Comparison of ENCODE assay signal across 8 cellular contexts in genomic region chr5:150700298-150700599, GRCh38. TPM values are rescaled to one million over a fixed set of nuclear protein-coding genes. Genes with fewer than 3 reads are reported as not detected.
A peak's percentile ranks its signal among the peaks of the same experiment; 100 is the strongest.
DNase-seq lines count a peak whose midpoint lies in the region; ATAC-seq, FAIRE-seq and TF ChIP-seq lines count a peak whose summit lies in the region.

No MANE protein-coding gene starts in this region.

- H3K27ac ChIP-seq in CD4-positive, CD25-positive, alpha-beta regulatory T cell (ENCODE audit: insufficient read depth, low read length, poor library complexity, severe bottlenecking), result peak overlapping the region; percentile 97
- peak overlapping the region; percentile 90 for H3K27ac ChIP-seq in K562 (ENCODE audit: extremely low read depth, low read depth, low read length)

- H3K4me3 Mint-ChIP-seq in CD4-positive, CD25-positive, alpha-beta regulatory T cell, result no peak overlapping the region
- no peak overlapping the region for H3K4me3 Mint-ChIP-seq in stimulated activated memory B cell treated with anti-CD40 and anti-IgM and Interleukin-4, amounts not matched to agents 10 μg/mL and 1 μg/mL and 100 μg/mL, for 72 hours

- BruUV-seq in K562 (replicated peaks; lab: Mats Ljungman, UMichigan), result no TSS peak

- no peaks in the 10 kb centered on the region for H3K27me3 Mint-ChIP-seq in CD4-positive, CD25-positive, alpha-beta regulatory T cell
- H3K27me3 Mint-ChIP-seq in stimulated activated memory B cell treated with anti-CD40 and anti-IgM and Interleukin-4, amounts not matched to agents 10 μg/mL and 1 μg/mL and 100 μg/mL, for 72 hours, result no peaks in the 10 kb centered on the region

- intact Hi-C loops in K562 (cut with micrococcal nuclease), result loop anchor here (2.0 to 5.0 kb wide), 2 partner anchors 57 to 79 kb away; partner anchors contain the start of genes DCTN4 and SMIM3

- POLR2A ChIA-PET in K562 (lab: Yijun Ruan, JAX), result interaction anchor here (0.6 to 2.2 kb wide), 10 partner anchors 9 to 124 kb away, joined by 3 to 18 read pairs (median 4); no protein-coding TSS in a partner anchor

- in situ Hi-C loops in K562 (cut with MboI), result no loop called here

- H3K9ac ChIP-seq in K562 (ENCODE audit: insufficient read depth in 1 of 2, low read depth in 2 of 2, low read length in 2 of 2) (peak overlapping the region; percentile 93 to 98), mucosa of stomach (ENCODE audit: low read length) (peak overlapping the region; percentile 98)

- under 1% methylated on average over 11 of the region's 12 CpGs for WGBS in K562 (ENCODE audit: insufficient coverage, low coverage, missing lambda C conversion rate)

- H3K4me2 ChIP-seq in K562 (ENCODE audit: insufficient read depth, low read length), result peak overlapping the region; percentile 91

- TF ChIP-seq RAD21 in K562 (CRISPR knock-in tag; conservative IDR thresholded peaks at IDR 0.05 in 1 of 2, IDR thresholded peaks at IDR 0.05 in 1 of 2), result no peak

- no peaks in the 10 kb centered on the region for H3K9me1 ChIP-seq in K562 (ENCODE audit: control insufficient read depth, insufficient read depth, low read length)

- H3K79me2 ChIP-seq in K562 (ENCODE audit: control insufficient read depth, insufficient read depth, low read length), result peaks cover 24% of the 10 kb centered on the region

- no peak overlapping the region for H3K27ac Mint-ChIP-seq in CD4-positive, CD25-positive, alpha-beta regulatory T cell
- no peak overlapping the region for H3K27ac Mint-ChIP-seq in stimulated activated memory B cell treated with anti-CD40 and anti-IgM and Interleukin-4, amounts not matched to agents 10 μg/mL and 1 μg/mL and 100 μg/mL, for 72 hours

- DNase-seq in CD4-positive, CD25-positive, alpha-beta regulatory T cell, result no peak
- no peak for DNase-seq in K562 (ENCODE audit: extremely low read depth in 1 of 4, low spot score in 3 of 4)
- DNase-seq in LoVo (ENCODE audit: low spot score), result no peak
- no peak for DNase-seq in NCI-H446 treated with DMSO at 0.1 percent for 48 hours (lab: John Stamatoyannopoulos, UW)

- no peaks in the 10 kb centered on the region for H3K9me3 ChIP-seq in CD4-positive, CD25-positive, alpha-beta regulatory T cell (ENCODE audit: control insufficient read depth in 2 of 2, low read length in 2 of 2)
- no peaks in the 10 kb centered on the region for H3K9me3 ChIP-seq in K562 (replicated peaks; ENCODE audit: control insufficient read depth, insufficient read depth, low read depth, low read length)
- no peaks in the 10 kb centered on the region for H3K9me3 ChIP-seq in mucosa of stomach (ENCODE audit: control insufficient read depth, low read length)

- peaks cover 0 to 7% (median 3%) of the 10 kb centered on the region in 4 donors for H3K4me1 Mint-ChIP-seq in CD4-positive, CD25-positive, alpha-beta regulatory T cell
- H3K4me1 Mint-ChIP-seq in stimulated activated memory B cell treated with anti-CD40 and anti-IgM and Interleukin-4, amounts not matched to agents 10 μg/mL and 1 μg/mL and 100 μg/mL, for 72 hours, result peaks cover 5% of the 10 kb centered on the region

- TF ChIP-seq EP300 in K562 (IDR thresholded peaks at IDR 0.05; ENCODE audit: low read length), result no peak

- H4K20me1 ChIP-seq in K562 (replicated peaks; ENCODE audit: control insufficient read depth, insufficient read depth, low read length), result no peaks in the 10 kb centered on the region

- peak overlapping the region; percentile 100 for H3K4me3 ChIP-seq in CD4-positive, CD25-positive, alpha-beta regulatory T cell (ENCODE audit: low read depth, low read length)
- H3K4me3 ChIP-seq in K562 (peak overlapping the region; percentile 87), mucosa of stomach (ENCODE audit: low read length) (peak overlapping the region; percentile 98)

- no peak for ATAC-seq in CD4-positive, CD25-positive, alpha-beta regulatory T cell (ENCODE audit: low read depth in 2 of 2)
- peak; percentile 15 for ATAC-seq in HG02938 (IDR thresholded peaks at IDR 0.05; ENCODE audit: unreplicated experiment)
- ATAC-seq in K562, result peak; percentile 1; the same call in 1 of the 3 replicates
- ATAC-seq in stimulated activated memory B cell treated with anti-CD40 and anti-IgM and Interleukin-4, amounts not matched to agents 10 μg/mL and 1 μg/mL and 100 μg/mL, for 72 hours, result no peak
- no peak for ATAC-seq in HG02588 (IDR thresholded peaks at IDR 0.05; ENCODE audit: unreplicated experiment)

- H3K9me3 Mint-ChIP-seq in CD4-positive, CD25-positive, alpha-beta regulatory T cell, result no peaks in the 10 kb centered on the region
- no peaks in the 10 kb centered on the region for H3K9me3 Mint-ChIP-seq in stimulated activated memory B cell treated with anti-CD40 and anti-IgM and Interleukin-4, amounts not matched to agents 10 μg/mL and 1 μg/mL and 100 μg/mL, for 72 hours

- H3K36me3 Mint-ChIP-seq in CD4-positive, CD25-positive, alpha-beta regulatory T cell, result peaks cover 23% of the 10 kb centered on the region
- H3K36me3 Mint-ChIP-seq in stimulated activated memory B cell treated with anti-CD40 and anti-IgM and Interleukin-4, amounts not matched to agents 10 μg/mL and 1 μg/mL and 100 μg/mL, for 72 hours, result peaks cover 19% of the 10 kb centered on the region

- H3K4me1 ChIP-seq in CD4-positive, CD25-positive, alpha-beta regulatory T cell (ENCODE audit: control insufficient read depth, insufficient read depth, low read length, poor library complexity, severe bottlenecking), result peaks cover 22% of the 10 kb centered on the region
- H3K4me1 ChIP-seq in K562 (replicated peaks in 1 of 2; ENCODE audit: control insufficient read depth in 2 of 2, insufficient read depth in 2 of 2, low read length in 2 of 2) (peaks cover 0 to 20% of the 10 kb centered on the region in 2 experiments; a peak in 3 of 5 replicates), mucosa of stomach (ENCODE audit: control insufficient read depth, insufficient read depth, low read length) (peaks cover 6% of the 10 kb centered on the region)

- H2AFZ ChIP-seq in K562 (ENCODE audit: low read depth, low read length), result peak overlapping the region; percentile 97

- no peak for TF ChIP-seq CTCF in K562 (IDR thresholded peaks at IDR 0.05 in 2 of 3, conservative IDR thresholded peaks at IDR 0.05 in 1 of 3; ENCODE audit: insufficient read depth in 2 of 3, low read depth in 1 of 3, low read length in 3 of 3)

- H3K27me3 ChIP-seq in CD4-positive, CD25-positive, alpha-beta regulatory T cell (ENCODE audit: control insufficient read depth, insufficient read depth, low read length), result no peaks in the 10 kb centered on the region
- no peaks in the 10 kb centered on the region for H3K27me3 ChIP-seq in K562 (ENCODE audit: control insufficient read depth in 2 of 2, insufficient read depth in 2 of 2, low read length in 2 of 2)
- H3K27me3 ChIP-seq in mucosa of stomach (ENCODE audit: control insufficient read depth, insufficient read depth, low read length), result no peaks in the 10 kb centered on the region

- no peak for TF ChIP-seq POLR2A in K562 (conservative IDR thresholded peaks at IDR 0.05)

- CTCF ChIA-PET in K562 (lab: Yijun Ruan, JAX; ENCODE audit: low intra/inter-chr PET ratio), result interaction anchor here (1.2 to 2.0 kb wide), 2 partner anchors 147 to 303 kb away, joined by 3 to 6 read pairs; no protein-coding TSS in a partner anchor

- peaks cover 37% of the 10 kb centered on the region for H3K36me3 ChIP-seq in CD4-positive, CD25-positive, alpha-beta regulatory T cell (ENCODE audit: control insufficient read depth, insufficient read depth, low read length)
- H3K36me3 ChIP-seq in K562 (ENCODE audit: control insufficient read depth, insufficient read depth, low read length) (peaks cover 45% of the 10 kb centered on the region), mucosa of stomach (ENCODE audit: control insufficient read depth, insufficient read depth, low read length) (peaks cover 3% of the 10 kb centered on the region)

- no peak for FAIRE-seq in K562 (lab: Jason Lieb, UNC)

RNA-seq across cellular contexts. Expression of gene RBM22, which starts 0.6 kb away (rescaled TPM):
- 109 TPM for total RNA-seq in CD4-positive, CD25-positive, alpha-beta regulatory T cell
- 10 to 100 TPM; 67.9 to 86.2 (median 70.3) TPM for polyA plus RNA-seq in CD4-positive, CD25-positive, alpha-beta regulatory T cell
- 88.0 and 96.4 TPM in 2 replicates for total RNA-seq in K562 (2011; cell fraction: chromatin; rRNA removed; ENCODE audit: low replicate concordance)
- 58.2 and 60.2 TPM in 2 replicates for total RNA-seq in K562 (2011; cell fraction: nucleolus; rRNA removed)
- 61.2 and 66.5 TPM in 2 replicates for total RNA-seq in K562 (2011; cell fraction: nucleoplasm; rRNA removed)
- total RNA-seq in K562 (2014; rRNA removed) (31.3 and 41.6 TPM in 2 replicates), K562 (2014; rRNA removed; fragmentation: Illumina TruSeq; extraction: Trizol) (43.7 and 46.8 TPM in 2 replicates), K562 (2015; rRNA removed; fragmentation: Illumina TruSeq; extraction: Trizol) (44.8 and 45.1 TPM in 2 replicates), K562 (2021) (51.3 and 53.5 TPM in 2 replicates)
- polyA plus RNA-seq in K562 (2011; rRNA removed) (69.9 and 77.7 TPM in 2 replicates), K562 (2014; fragmentation: Illumina TruSeq; extraction: Trizol) (73.9 and 82.2 TPM in 2 replicates), K562 (2014; fragmentation: Nextera tagmentation; extraction: Ambion mirVana) (10 to 100 TPM; 33.6 to 65.3 TPM), K562 (2014; rRNA removed) (37.1 and 38.3 TPM in 2 replicates)
- polyA plus RNA-seq in K562 (2011; cell fraction: cytosol; rRNA removed), result 24.7 and 43.4 TPM in 2 replicates
- polyA plus RNA-seq in K562 (2011; cell fraction: nucleus; rRNA removed), result 77.9 and 106 TPM in 2 replicates
- polyA plus RNA-seq in K562 (2012), result 46.4 and 48.3 TPM in 2 replicates
- 46.0 and 55.8 TPM in 2 replicates for polyA minus RNA-seq in K562 (2011; rRNA and poly(A)+ RNA removed)
- polyA minus RNA-seq in K562 (2011; cell fraction: cytosol; rRNA and poly(A)+ RNA removed), result 23.2 and 30.1 TPM in 2 replicates
- polyA minus RNA-seq in K562 (2011; cell fraction: nucleus; rRNA and poly(A)+ RNA removed), result 30.6 and 46.1 TPM in 2 replicates

RNA-seq across cellular contexts. Expression of gene MYOZ3, which starts 39.2 kb away (rescaled TPM):
- not detected for total RNA-seq in CD4-positive, CD25-positive, alpha-beta regulatory T cell
- polyA plus RNA-seq in CD4-positive, CD25-positive, alpha-beta regulatory T cell, result under 1 TPM in 2 of 4 donors, not detected in 2; 0.08 to 0.10 TPM
- not detected in 2 replicates for total RNA-seq in K562 (2011; cell fraction: chromatin; rRNA removed; ENCODE audit: low replicate concordance)
- total RNA-seq in K562 (2011; cell fraction: nucleolus; rRNA removed), result not detected in 2 replicates
- not detected in 2 replicates for total RNA-seq in K562 (2011; cell fraction: nucleoplasm; rRNA removed)
- total RNA-seq in K562 (2014; rRNA removed) (not detected in 2 replicates), K562 (2014; rRNA removed; fragmentation: Illumina TruSeq; extraction: Trizol) (not detected in 2 replicates), K562 (2015; rRNA removed; fragmentation: Illumina TruSeq; extraction: Trizol) (not detected in 2 replicates), K562 (2021) (not detected in 2 replicates)
- polyA plus RNA-seq in K562 (2011; rRNA removed) (not detected in 2 replicates), K562 (2014; fragmentation: Illumina TruSeq; extraction: Trizol) (not detected in 2 replicates), K562 (2014; fragmentation: Nextera tagmentation; extraction: Ambion mirVana) (not detected), K562 (2014; rRNA removed) (not detected in 2 replicates)
- 0.01 TPM in 1 of 2 replicates, not detected in the other for polyA plus RNA-seq in K562 (2011; cell fraction: cytosol; rRNA removed)
- polyA plus RNA-seq in K562 (2011; cell fraction: nucleus; rRNA removed), result not detected in 2 replicates
- polyA plus RNA-seq in K562 (2012), result not detected in 2 replicates
- not detected in 2 replicates for polyA minus RNA-seq in K562 (2011; rRNA and poly(A)+ RNA removed)
- polyA minus RNA-seq in K562 (2011; cell fraction: cytosol; rRNA and poly(A)+ RNA removed), result not detected in 2 replicates
- polyA minus RNA-seq in K562 (2011; cell fraction: nucleus; rRNA and poly(A)+ RNA removed), result not detected in 2 replicates

RNA-seq across cellular contexts. Expression of gene DCTN4, which starts 58.6 kb away (rescaled TPM):
- 85.8 TPM for total RNA-seq in CD4-positive, CD25-positive, alpha-beta regulatory T cell
- 10 to 100 TPM in 2 of 4 donors, 1 to 10 TPM in 2; 7.7 to 12.3 (median 9.5) TPM for polyA plus RNA-seq in CD4-positive, CD25-positive, alpha-beta regulatory T cell
- 64.1 and 143 TPM in 2 replicates for total RNA-seq in K562 (2011; cell fraction: chromatin; rRNA removed; ENCODE audit: low replicate concordance)
- 28.9 and 49.2 TPM in 2 replicates for total RNA-seq in K562 (2011; cell fraction: nucleolus; rRNA removed)
- total RNA-seq in K562 (2011; cell fraction: nucleoplasm; rRNA removed), result 56.8 and 84.8 TPM in 2 replicates
- total RNA-seq in K562 (2014; rRNA removed), result 34.5 and 35.2 TPM in 2 replicates
- 51.0 and 56.8 TPM in 2 replicates for total RNA-seq in K562 (2014; rRNA removed; fragmentation: Illumina TruSeq; extraction: Trizol)
- total RNA-seq in K562 (2015; rRNA removed; fragmentation: Illumina TruSeq; extraction: Trizol), result 45.4 and 49.9 TPM in 2 replicates
- total RNA-seq in K562 (2021), result 57.0 and 64.8 TPM in 2 replicates
- 56.8 and 75.0 TPM in 2 replicates for polyA plus RNA-seq in K562 (2011; rRNA removed)
- 30.5 and 54.8 TPM in 2 replicates for polyA plus RNA-seq in K562 (2011; cell fraction: cytosol; rRNA removed)
- 48.6 and 85.0 TPM in 2 replicates for polyA plus RNA-seq in K562 (2011; cell fraction: nucleus; rRNA removed)
- 40.1 and 49.3 TPM in 2 replicates for polyA plus RNA-seq in K562 (2012)
- 57.0 and 64.9 TPM in 2 replicates for polyA plus RNA-seq in K562 (2014; fragmentation: Illumina TruSeq; extraction: Trizol)
- 10 to 100 TPM; 20.4 to 29.6 TPM for polyA plus RNA-seq in K562 (2014; fragmentation: Nextera tagmentation; extraction: Ambion mirVana)
- polyA plus RNA-seq in K562 (2014; rRNA removed), result 36.5 and 39.1 TPM in 2 replicates
- polyA minus RNA-seq in K562 (2011; rRNA and poly(A)+ RNA removed), result 78.1 and 119 TPM in 2 replicates
- polyA minus RNA-seq in K562 (2011; cell fraction: cytosol; rRNA and poly(A)+ RNA removed), result 39.0 and 51.9 TPM in 2 replicates
- polyA minus RNA-seq in K562 (2011; cell fraction: nucleus; rRNA and poly(A)+ RNA removed), result 36.8 and 62.8 TPM in 2 replicates

RNA-seq across cellular contexts. Expression of gene SYNPO, which starts 59.8 kb away (rescaled TPM):
- 0.07 TPM for total RNA-seq in CD4-positive, CD25-positive, alpha-beta regulatory T cell
- polyA plus RNA-seq in CD4-positive, CD25-positive, alpha-beta regulatory T cell, result not detected
- total RNA-seq in K562 (2011; cell fraction: chromatin; rRNA removed; ENCODE audit: low replicate concordance), result 0.09 and 0.19 TPM in 2 replicates
- 0.13 and 0.17 TPM in 2 replicates for total RNA-seq in K562 (2011; cell fraction: nucleolus; rRNA removed)
- 0.23 and 0.29 TPM in 2 replicates for total RNA-seq in K562 (2011; cell fraction: nucleoplasm; rRNA removed)
- 0.04 TPM in 1 of 2 replicates, not detected in the other for total RNA-seq in K562 (2014; rRNA removed)
- total RNA-seq in K562 (2014; rRNA removed; fragmentation: Illumina TruSeq; extraction: Trizol), result not detected in 2 replicates
- not detected in 2 replicates for total RNA-seq in K562 (2015; rRNA removed; fragmentation: Illumina TruSeq; extraction: Trizol)
- total RNA-seq in K562 (2021), result 0.31 and 0.36 TPM in 2 replicates
- 0.03 and 0.05 TPM in 2 replicates for polyA plus RNA-seq in K562 (2011; rRNA removed)
- polyA plus RNA-seq in K562 (2011; cell fraction: cytosol; rRNA removed), result 0.31 and 0.44 TPM in 2 replicates
- 0.04 and 0.09 TPM in 2 replicates for polyA plus RNA-seq in K562 (2011; cell fraction: nucleus; rRNA removed)
- 0.12 and 0.17 TPM in 2 replicates for polyA plus RNA-seq in K562 (2012)
- polyA plus RNA-seq in K562 (2014; fragmentation: Illumina TruSeq; extraction: Trizol), result 0.03 and 0.10 TPM in 2 replicates
- under 1 TPM in 1 of 2 experiments, not detected in 1; 0.03 TPM for polyA plus RNA-seq in K562 (2014; fragmentation: Nextera tagmentation; extraction: Ambion mirVana)
- polyA plus RNA-seq in K562 (2014; rRNA removed), result 0.01 TPM in 1 of 2 replicates, not detected in the other
- 0.03 and 0.07 TPM in 2 replicates for polyA minus RNA-seq in K562 (2011; rRNA and poly(A)+ RNA removed)
- polyA minus RNA-seq in K562 (2011; cell fraction: cytosol; rRNA and poly(A)+ RNA removed), result not detected in 2 replicates
- 0.11 and 0.13 TPM in 2 replicates for polyA minus RNA-seq in K562 (2011; cell fraction: nucleus; rRNA and poly(A)+ RNA removed)

Comparison
In these comparisons a context has a peak if more than half of its experiments do, and no peak if none do; other contexts are left out.
1. ATAC-seq: peak in HG02938 (single experiment) and K562 (single experiment); none in CD4-positive, CD25-positive, alpha-beta regulatory T cell (0 of 2), stimulated activated memory B cell treated with anti-CD40 and anti-IgM and Interleukin-4, amounts not matched to agents 10 μg/mL and 1 μg/mL and 100 μg/mL, for 72 hours (single experiment) and HG02588 (single experiment).
2. Peak in every context shown above with its lines, with median percentiles within 50 percentile points of each other: H3K4me3 ChIP-seq.